10 cellular contexts compared by ENCODE assay signal in the genomic region with DNA sequence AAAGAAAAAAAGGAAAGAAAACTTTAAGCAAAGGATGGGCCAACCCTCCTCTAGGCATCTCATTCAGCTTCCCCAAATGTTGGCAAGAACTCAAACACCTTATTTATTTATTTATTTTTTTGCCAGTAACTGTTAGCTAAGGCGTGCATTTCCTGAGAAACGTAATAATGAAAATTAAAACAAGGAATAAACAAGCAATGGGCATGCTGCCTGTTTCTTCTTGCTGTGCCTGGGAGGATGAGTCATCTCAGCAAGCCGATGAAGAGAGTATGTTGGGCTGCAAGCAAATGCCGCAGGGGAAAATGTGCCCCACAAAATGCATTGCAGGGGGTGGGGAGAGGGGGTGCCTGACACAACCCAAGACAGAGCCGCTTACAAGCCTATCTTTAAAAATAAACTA. TPM values are rescaled to one million over a fixed set of nuclear protein-coding genes. Genes with fewer than 3 reads are reported as not detected.
A peak's percentile ranks its signal among the peaks of the same experiment; 100 is the strongest.
DNase-seq lines count a peak whose midpoint lies in the region; ATAC-seq lines count a peak whose summit lies in the region.
"Had no signal": no experiment of that assay in that cellular context is flagged by ENCODE, and none has a peak within 500 bp of the region (broad histone marks: within the 10 kb centered on the region; RNA-seq: fewer than 3 reads in every experiment).

No MANE protein-coding gene starts in this region.

- no peak overlapping the region for H2AFZ ChIP-seq in ACC112 (ENCODE audit: low read length, unreplicated experiment)

- ATAC-seq in HG02973 (IDR thresholded peaks at IDR 0.05; ENCODE audit: unreplicated experiment) (no peak), GM18858 (IDR thresholded peaks at IDR 0.05; ENCODE audit: unreplicated experiment) (no peak)
- ATAC-seq: mucosa of descending colon, T-helper 17 cell had no signal

- DNase-seq in HT-29 (ENCODE audit: low spot score) (peak; percentile 13), brain pericyte (ENCODE audit: low read depth, low spot score) (peak; percentile 50), medulla oblongata (ENCODE audit: extremely low spot score) (peak; percentile 68), SHP77 (lab: John Stamatoyannopoulos, UW) (no peak)
- no peak for DNase-seq in activated T-cell treated with anti-CD3 and anti-CD28 coated beads, Interleukin-2, amount 50 U/mL, for 48 hours
- DNase-seq: mucosa of descending colon, T-helper 17 cell had no signal

- H3K4me3 ChIP-seq in ACC112 (ENCODE audit: low read depth, low read length) = peak overlapping the region; percentile 16
- H3K4me3 ChIP-seq: mucosa of descending colon had no signal

- no peaks in the 10 kb centered on the region for H3K27me3 ChIP-seq in ACC112 (ENCODE audit: insufficient read depth, low read length)

- H3K36me3 ChIP-seq in ACC112 (ENCODE audit: insufficient read depth, low read length) = no peaks in the 10 kb centered on the region

- H3K79me2 ChIP-seq in ACC112 (ENCODE audit: control insufficient read depth, insufficient read depth, low read length, unreplicated experiment) = no peaks in the 10 kb centered on the region

- no peak overlapping the region for H3K27ac ChIP-seq in ACC112 (ENCODE audit: low read depth, low read length)

- H3K4me1 ChIP-seq in ACC112 (ENCODE audit: control insufficient read depth, insufficient read depth, low read length, unreplicated experiment) = peaks cover 34% of the 10 kb centered on the region

RNA-seq across cellular contexts. Expression of a gene that starts 40.5 kb away (rescaled TPM):
- 0.21 and 0.28 TPM in 2 replicates for total RNA-seq in HT-29 (2014; rRNA removed; shearing (Covaris generic))

Comparison
In these comparisons a context has a peak if more than half of its experiments do, and no peak if none do; other contexts are left out.
1. DNase-seq: peak in HT-29 (single experiment), brain pericyte (single experiment) and medulla oblongata (single experiment); none in activated T-cell treated with anti-CD3 and anti-CD28 coated beads, Interleukin-2, amount 50 U/mL, for 48 hours (0 of 2) and SHP77 (0 of 2).